In genomic region chr3:29346828-29347227, GRCh38 we compare ENCODE assay signal across 1 cellular context.
TF ChIP-seq lines count a peak whose summit lies in the region.

No MANE protein-coding gene starts in this region.

TF ChIP-seq in GM12878, 131 proteins besides CTCF, POLR2A, EP300 and RAD21 (continued from another document):
- TF ChIP-seq ATF2 (IDR thresholded peaks at IDR 0.05; ENCODE audit: low read length) (no peak), FOXK2 (IDR thresholded peaks at IDR 0.05) (no peak), CUX1 (IDR thresholded peaks at IDR 0.05; ENCODE audit: insufficient replicate concordance, low read depth, low read length) (no peak)
